ENCODE assay signal across 18 cellular contexts in genomic region chr10:73823391-73823790, GRCh38. TPM values are rescaled to one million over a fixed set of nuclear protein-coding genes. Genes with fewer than 3 reads are reported as not detected.
DNase-seq lines count a peak whose midpoint lies in the region; ATAC-seq and TF ChIP-seq lines count a peak whose summit lies in the region.
"Had no signal": no experiment of that assay in that cellular context is flagged by ENCODE, and none has a peak within 500 bp of the region (broad histone marks: within the 10 kb centered on the region; RNA-seq: fewer than 3 reads in every experiment).

No MANE protein-coding gene starts in this region.

- no peak for TF ChIP-seq CTCF in natural killer cell (IDR thresholded peaks at IDR 0.05)
- TF ChIP-seq CTCF in endothelial cell (IDR thresholded peaks at IDR 0.05; ENCODE audit: unreplicated experiment) = no peak

- CTCF ChIA-PET in activated CD4-positive, alpha-beta memory T cell treated with anti-CD3 and anti-CD28 coated beads, Interleukin-2, amount 10 ng/mL, durations not matched to agents 7 days and 5 days (lab: Charles Lee) = no interaction called here

- DNase-seq in activated T-cell treated with anti-CD3 and anti-CD28 coated beads, Interleukin-2, amount 50 U/mL, for 24 hours = no peak
- no peak for DNase-seq in activated T-cell treated with anti-CD3 and anti-CD28 coated beads, Interleukin-2, amount 50 U/mL, for 4 hours
- DNase-seq in natural killer cell treated with Interleukin-12 subunit alpha and Interleukin-12 subunit beta and Interleukin-15 and Interleukin-18, amount 100 ng/mL, for 72 hours (ENCODE audit: low spot score) = peak; percentile 10
- DNase-seq in natural killer cell (no peak), endothelial cell (ENCODE audit: low spot score) (no peak), Right ventricle myocardium superior (no peak), NCI-H1694 (lab: John Stamatoyannopoulos, UW) (no peak)
- no peak for DNase-seq in activated CD4-positive, alpha-beta memory T cell treated with anti-CD3 and anti-CD28 coated beads, Interleukin-2, amount 10 ng/mL, durations not matched to agents 7 days and 5 days
- DNase-seq: AML-193; CD4-positive, alpha-beta T cell; DMS153; DMS79 treated with DMSO at 0.1 percent for 48 hours; GF-D8; GOT3; H7; HFFc6 had no signal

- POLR2A ChIA-PET in activated CD4-positive, alpha-beta memory T cell treated with anti-CD3 and anti-CD28 coated beads, Interleukin-2, amount 10 ng/mL, durations not matched to agents 7 days and 5 days (lab: Charles Lee) = interaction anchor here (1.2 to 1.9 kb wide), 2 partner anchors 10 to 16 kb away, joined by 3 to 6 read pairs; no protein-coding TSS in a partner anchor

- H3K4me1 Mint-ChIP-seq in activated T-cell treated with anti-CD3 and anti-CD28 coated beads, Interleukin-2, amount 50 U/mL, for 24 hours (ENCODE audit: low read depth) = no peaks in the 10 kb centered on the region
- no peaks in the 10 kb centered on the region for H3K4me1 Mint-ChIP-seq in activated T-cell treated with anti-CD3 and anti-CD28 coated beads, Interleukin-2, amount 50 U/mL, for 4 hours (ENCODE audit: low read depth)
- peaks cover 0 to 6% of the 10 kb centered on the region in 2 donors for H3K4me1 Mint-ChIP-seq in natural killer cell treated with Interleukin-12 subunit alpha and Interleukin-12 subunit beta and Interleukin-15 and Interleukin-18, amount 100 ng/mL, for 72 hours (ENCODE audit: low read depth in 2 of 2)
- no peaks in the 10 kb centered on the region for H3K4me1 Mint-ChIP-seq in natural killer cell
- H3K4me1 Mint-ChIP-seq in endothelial cell (ENCODE audit: unreplicated experiment) = peaks cover 7% of the 10 kb centered on the region
- peaks cover 4% of the 10 kb centered on the region for H3K4me1 Mint-ChIP-seq in activated CD4-positive, alpha-beta memory T cell treated with anti-CD3 and anti-CD28 coated beads, Interleukin-2, amount 10 ng/mL, durations not matched to agents 7 days and 5 days

- intact Hi-C loops in natural killer cell (cut with micrococcal nuclease) (no loop called here), Right ventricle myocardium superior (cut with DNase I) (no loop called here)

- peaks cover 66% of the 10 kb centered on the region for H3K36me3 Mint-ChIP-seq in activated T-cell treated with anti-CD3 and anti-CD28 coated beads, Interleukin-2, amount 50 U/mL, for 24 hours (ENCODE audit: low read depth)
- H3K36me3 Mint-ChIP-seq in activated T-cell treated with anti-CD3 and anti-CD28 coated beads, Interleukin-2, amount 50 U/mL, for 4 hours (ENCODE audit: insufficient read depth) = peaks cover 9% of the 10 kb centered on the region
- H3K36me3 Mint-ChIP-seq in natural killer cell treated with Interleukin-12 subunit alpha and Interleukin-12 subunit beta and Interleukin-15 and Interleukin-18, amount 100 ng/mL, for 72 hours = no peaks in the 10 kb centered on the region
- H3K36me3 Mint-ChIP-seq in natural killer cell (no peaks in the 10 kb centered on the region), endothelial cell (ENCODE audit: low read depth, unreplicated experiment) (peaks cover 15% of the 10 kb centered on the region)
- peaks cover 22% of the 10 kb centered on the region for H3K36me3 Mint-ChIP-seq in activated CD4-positive, alpha-beta memory T cell treated with anti-CD3 and anti-CD28 coated beads, Interleukin-2, amount 10 ng/mL, durations not matched to agents 7 days and 5 days (ENCODE audit: low read depth)

- ATAC-seq in activated T-cell treated with anti-CD3 and anti-CD28 coated beads, Interleukin-2, amount 50 U/mL, for 4 hours = no peak
- no peak for ATAC-seq in natural killer cell treated with Interleukin-12 subunit alpha and Interleukin-12 subunit beta and Interleukin-15 and Interleukin-18, amount 100 ng/mL, for 72 hours
- no peak for ATAC-seq in natural killer cell
- no peak for ATAC-seq in Right ventricle myocardium superior (ENCODE audit: poor library complexity)
- ATAC-seq: A549, HCT116 had no signal

- H3K27ac Mint-ChIP-seq in activated T-cell treated with anti-CD3 and anti-CD28 coated beads, Interleukin-2, amount 50 U/mL, for 24 hours = peak overlapping the region; percentile 2
- H3K27ac Mint-ChIP-seq in natural killer cell treated with Interleukin-12 subunit alpha and Interleukin-12 subunit beta and Interleukin-15 and Interleukin-18, amount 100 ng/mL, for 72 hours = no peak overlapping the region
- no peak overlapping the region for H3K27ac Mint-ChIP-seq in natural killer cell
- H3K27ac Mint-ChIP-seq in endothelial cell (ENCODE audit: unreplicated experiment) = no peak overlapping the region
- H3K27ac Mint-ChIP-seq in activated CD4-positive, alpha-beta memory T cell treated with anti-CD3 and anti-CD28 coated beads, Interleukin-2, amount 10 ng/mL, durations not matched to agents 7 days and 5 days = no peak overlapping the region
- H3K27ac Mint-ChIP-seq: HFFc6 had no signal

- H3K27me3 Mint-ChIP-seq in activated T-cell treated with anti-CD3 and anti-CD28 coated beads, Interleukin-2, amount 50 U/mL, for 24 hours = no peaks in the 10 kb centered on the region
- no peaks in the 10 kb centered on the region for H3K27me3 Mint-ChIP-seq in activated T-cell treated with anti-CD3 and anti-CD28 coated beads, Interleukin-2, amount 50 U/mL, for 4 hours (ENCODE audit: low read depth)
- no peaks in the 10 kb centered on the region for H3K27me3 Mint-ChIP-seq in natural killer cell treated with Interleukin-12 subunit alpha and Interleukin-12 subunit beta and Interleukin-15 and Interleukin-18, amount 100 ng/mL, for 72 hours
- H3K27me3 Mint-ChIP-seq in natural killer cell (ENCODE audit: low read depth in 2 of 2) (no peaks in the 10 kb centered on the region), endothelial cell (ENCODE audit: unreplicated experiment) (peaks cover 13% of the 10 kb centered on the region)
- H3K27me3 Mint-ChIP-seq in activated CD4-positive, alpha-beta memory T cell treated with anti-CD3 and anti-CD28 coated beads, Interleukin-2, amount 10 ng/mL, durations not matched to agents 7 days and 5 days = no peaks in the 10 kb centered on the region
- H3K27me3 Mint-ChIP-seq: CD4-positive, alpha-beta T cell had no signal

- H3K9me3 Mint-ChIP-seq in activated T-cell treated with anti-CD3 and anti-CD28 coated beads, Interleukin-2, amount 50 U/mL, for 24 hours = no peaks in the 10 kb centered on the region
- H3K9me3 Mint-ChIP-seq in activated T-cell treated with anti-CD3 and anti-CD28 coated beads, Interleukin-2, amount 50 U/mL, for 4 hours = no peaks in the 10 kb centered on the region
- H3K9me3 Mint-ChIP-seq in natural killer cell treated with Interleukin-12 subunit alpha and Interleukin-12 subunit beta and Interleukin-15 and Interleukin-18, amount 100 ng/mL, for 72 hours = no peaks in the 10 kb centered on the region
- H3K9me3 Mint-ChIP-seq in natural killer cell (no peaks in the 10 kb centered on the region), endothelial cell (ENCODE audit: unreplicated experiment) (no peaks in the 10 kb centered on the region)
- no peaks in the 10 kb centered on the region for H3K9me3 Mint-ChIP-seq in activated CD4-positive, alpha-beta memory T cell treated with anti-CD3 and anti-CD28 coated beads, Interleukin-2, amount 10 ng/mL, durations not matched to agents 7 days and 5 days
- H3K9me3 Mint-ChIP-seq: CD4-positive, alpha-beta T cell; HFFc6 had no signal

- H3K4me3 Mint-ChIP-seq in activated T-cell treated with anti-CD3 and anti-CD28 coated beads, Interleukin-2, amount 50 U/mL, for 24 hours = no peak overlapping the region
- H3K4me3 Mint-ChIP-seq in activated T-cell treated with anti-CD3 and anti-CD28 coated beads, Interleukin-2, amount 50 U/mL, for 4 hours = no peak overlapping the region
- H3K4me3 Mint-ChIP-seq in natural killer cell treated with Interleukin-12 subunit alpha and Interleukin-12 subunit beta and Interleukin-15 and Interleukin-18, amount 100 ng/mL, for 72 hours = no peak overlapping the region
- H3K4me3 Mint-ChIP-seq in natural killer cell (no peak overlapping the region), endothelial cell (ENCODE audit: unreplicated experiment) (peak overlapping the region; percentile 31)
- no peak overlapping the region for H3K4me3 Mint-ChIP-seq in activated CD4-positive, alpha-beta memory T cell treated with anti-CD3 and anti-CD28 coated beads, Interleukin-2, amount 10 ng/mL, durations not matched to agents 7 days and 5 days
- H3K4me3 Mint-ChIP-seq: CD4-positive, alpha-beta T cell; HFFc6 had no signal

RNA-seq across cellular contexts. Expression of gene NDST2, which starts 12.0 kb away (rescaled TPM):
- total RNA-seq in activated T-cell treated with anti-CD3 and anti-CD28 coated beads, Interleukin-2, amount 50 U/mL, for 4 hours = 10 to 100 TPM; 51.1 to 67.1 (median 58.7) TPM
- 10 to 100 TPM; 42.8 to 83.3 TPM for total RNA-seq in natural killer cell treated with Interleukin-12 subunit alpha and Interleukin-12 subunit beta and Interleukin-15 and Interleukin-18, amount 100 ng/mL, for 72 hours
- total RNA-seq in natural killer cell = 10 to 100 TPM; 64.7 to 73.8 (median 65.4) TPM
- total RNA-seq in endothelial cell (ENCODE audit: unreplicated experiment) = 32.8 TPM
- 10 to 100 TPM; 58.3 to 58.4 TPM for total RNA-seq in activated CD4-positive, alpha-beta memory T cell treated with anti-CD3 and anti-CD28 coated beads, Interleukin-2, amount 10 ng/mL, durations not matched to agents 7 days and 5 days
- total RNA-seq in Right ventricle myocardium superior = 10.4 TPM

RNA-seq across cellular contexts. Expression of gene ZSWIM8, which starts 38.0 kb away (rescaled TPM):
- 10 to 100 TPM; 31.3 to 41.2 (median 40.5) TPM for total RNA-seq in activated T-cell treated with anti-CD3 and anti-CD28 coated beads, Interleukin-2, amount 50 U/mL, for 4 hours
- total RNA-seq in natural killer cell treated with Interleukin-12 subunit alpha and Interleukin-12 subunit beta and Interleukin-15 and Interleukin-18, amount 100 ng/mL, for 72 hours = 100 to 1,000 TPM; 121 to 148 TPM
- total RNA-seq in natural killer cell = 100 to 1,000 TPM; 157 to 161 (median 159) TPM
- total RNA-seq in endothelial cell (ENCODE audit: unreplicated experiment) = 176 TPM
- 10 to 100 TPM; 88.0 to 92.2 TPM for total RNA-seq in activated CD4-positive, alpha-beta memory T cell treated with anti-CD3 and anti-CD28 coated beads, Interleukin-2, amount 10 ng/mL, durations not matched to agents 7 days and 5 days
- total RNA-seq in Right ventricle myocardium superior = 40.3 TPM

RNA-seq across cellular contexts. Expression of gene CHCHD1, which starts 41.5 kb away (rescaled TPM):
- 10 to 100 TPM; 34.7 to 35.9 (median 35.9) TPM for total RNA-seq in activated T-cell treated with anti-CD3 and anti-CD28 coated beads, Interleukin-2, amount 50 U/mL, for 4 hours
- total RNA-seq in natural killer cell treated with Interleukin-12 subunit alpha and Interleukin-12 subunit beta and Interleukin-15 and Interleukin-18, amount 100 ng/mL, for 72 hours = 10 to 100 TPM; 18.7 to 28.5 TPM
- 1 to 10 TPM; 5.2 to 7.0 (median 5.9) TPM for total RNA-seq in natural killer cell
- 22.5 TPM for total RNA-seq in endothelial cell (ENCODE audit: unreplicated experiment)
- total RNA-seq in activated CD4-positive, alpha-beta memory T cell treated with anti-CD3 and anti-CD28 coated beads, Interleukin-2, amount 10 ng/mL, durations not matched to agents 7 days and 5 days = 10 to 100 TPM; 31.4 to 34.6 TPM
- total RNA-seq in Right ventricle myocardium superior = 28.0 TPM

RNA-seq across cellular contexts. Expression of gene CAMK2G, which starts 51.0 kb away (rescaled TPM):
- 10 to 100 TPM; 14.5 to 20.7 (median 16.6) TPM for total RNA-seq in activated T-cell treated with anti-CD3 and anti-CD28 coated beads, Interleukin-2, amount 50 U/mL, for 4 hours
- 10 to 100 TPM in 1 of 2 donors, 1 to 10 TPM in 1; 6.9 to 15.3 TPM for total RNA-seq in natural killer cell treated with Interleukin-12 subunit alpha and Interleukin-12 subunit beta and Interleukin-15 and Interleukin-18, amount 100 ng/mL, for 72 hours
- total RNA-seq in natural killer cell (10 to 100 TPM; 53.6 to 73.8 (median 62.3) TPM), endothelial cell (ENCODE audit: unreplicated experiment) (27.7 TPM), Right ventricle myocardium superior (11.2 TPM)
- 10 to 100 TPM; 46.4 to 48.5 TPM for total RNA-seq in activated CD4-positive, alpha-beta memory T cell treated with anti-CD3 and anti-CD28 coated beads, Interleukin-2, amount 10 ng/mL, durations not matched to agents 7 days and 5 days
